14 cellular contexts compared by ENCODE assay signal in the genomic region with DNA sequence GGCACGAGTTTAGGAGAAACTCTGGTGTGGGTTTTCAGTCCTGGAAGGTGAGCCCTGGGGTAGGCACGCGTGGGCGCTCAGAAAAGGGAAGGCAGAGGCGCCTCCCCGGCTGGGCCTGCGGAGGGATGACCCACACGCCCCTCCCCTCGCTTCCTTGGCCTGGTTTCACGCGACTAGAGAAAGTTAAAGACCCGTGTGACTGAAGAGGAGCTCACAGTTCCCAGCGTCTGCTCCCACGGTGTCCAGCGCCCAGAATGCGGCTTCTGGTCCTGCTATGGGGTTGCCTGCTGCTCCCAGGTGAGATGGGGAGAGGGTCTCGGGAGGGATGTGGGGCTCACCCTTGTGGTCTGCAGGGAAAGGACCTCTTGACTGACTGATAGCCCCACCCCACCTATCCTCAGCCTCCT. TPM values are rescaled to one million over a fixed set of nuclear protein-coding genes. Genes with fewer than 3 reads are reported as not detected.
A peak's percentile ranks its signal among the peaks of the same experiment; 100 is the strongest.
DNase-seq lines count a peak whose midpoint lies in the region; ATAC-seq and TF ChIP-seq lines count a peak whose summit lies in the region.
"Had no signal": no experiment of that assay in that cellular context is flagged by ENCODE, and none has a peak within 500 bp of the region (broad histone marks: within the 10 kb centered on the region; RNA-seq: fewer than 3 reads in every experiment).

Gene CD300LG, plus strand, starts transcription at position 214 of the 407 bp plus-strand sequence. Its CDS starts 41 bp downstream, at position 255.

- TF ChIP-seq EP300 in upper lobe of left lung (IDR thresholded peaks at IDR 0.05): no peak

- intact Hi-C loops in vagina (cut with DNase I): loop anchor here (10.0 kb wide), 1 partner anchor 62 kb away; the partner anchor contains the start of gene CFAP97D1

- no peak for ATAC-seq in lung (ENCODE audit: insufficient read depth, low FRiP score)
- ATAC-seq in upper lobe of left lung (ENCODE audit: low FRiP score in 2 of 2): peak in 1 of 2 donors; percentile 44

- H3K9me3 ChIP-seq in fibroblast of lung (ENCODE audit: control insufficient read depth, insufficient read depth, low read depth, low read length): no peaks in the 10 kb centered on the region
- no peaks in the 10 kb centered on the region for H3K9me3 ChIP-seq in lung (ENCODE audit: control insufficient read depth in 2 of 2, insufficient read depth in 1 of 2, low read length in 1 of 2)
- H3K9me3 ChIP-seq in upper lobe of left lung: no peaks in the 10 kb centered on the region
- no peaks in the 10 kb centered on the region for H3K9me3 ChIP-seq in vagina
- H3K9me3 ChIP-seq: tibial artery had no signal

- H3K4me3 ChIP-seq in fibroblast of lung (replicated peaks in 1 of 4; ENCODE audit: control extremely low read depth in 1 of 4, insufficient read depth in 1 of 4, low read depth in 3 of 4, low read length in 4 of 4) (no peak within 1 kb of the TSS), lung (no peak within 1 kb of the TSS), upper lobe of left lung (peak within 1 kb of the TSS in 3 of 4 donors; percentile 24 to 37 (median 36)), vagina (peak within 1 kb of the TSS in 1 of 2 donors; percentile 5)
- H3K4me3 ChIP-seq: tibial artery had no signal

- H3K4me2 ChIP-seq in fibroblast of lung (ENCODE audit: extremely low read depth, insufficient read depth, low read length): no peak within 1 kb of the TSS

- H3K9ac ChIP-seq in fibroblast of lung (ENCODE audit: insufficient read depth, low read length): no peak within 1 kb of the TSS

- peak within 1 kb of the TSS; percentile 68 for H2AFZ ChIP-seq in fibroblast of lung (ENCODE audit: low read length)

- H3K27ac ChIP-seq in fibroblast of lung (ENCODE audit: insufficient read depth, low read length) (no peak within 1 kb of the TSS), lung (ENCODE audit: low read depth in 1 of 2, low read length in 1 of 2) (peak within 1 kb of the TSS; percentile 56 to 74), upper lobe of left lung (peak within 1 kb of the TSS; percentile 16 to 77 (median 46)), vagina (no peak within 1 kb of the TSS)

- H4K20me1 ChIP-seq in fibroblast of lung (ENCODE audit: control insufficient read depth, extremely low read depth, insufficient read depth, low read length): no peaks in the 10 kb centered on the region

- WGBS in lung, 2 donors: 25 to 28% methylated on average over 17 of the region's 17 CpGs
- 24 to 35% methylated on average over 16 to 17 of the region's 17 CpGs for WGBS in upper lobe of left lung, 2 donors

- H3K27me3 ChIP-seq in fibroblast of lung (ENCODE audit: control insufficient read depth, insufficient read depth, low read length) (peaks cover 3% of the 10 kb centered on the region), lung (ENCODE audit: control insufficient read depth, insufficient read depth) (no peaks in the 10 kb centered on the region), upper lobe of left lung (no peaks in the 10 kb centered on the region), vagina (no peaks in the 10 kb centered on the region)
- H3K27me3 ChIP-seq: tibial artery had no signal

- H3K4me1 ChIP-seq in fibroblast of lung (ENCODE audit: control insufficient read depth, extremely low read depth, insufficient read depth, low read length) (no peaks in the 10 kb centered on the region), lung (ENCODE audit: control insufficient read depth in 2 of 2, insufficient read depth in 2 of 2, low read length in 2 of 2) (no peaks in the 10 kb centered on the region), upper lobe of left lung (peaks cover 0 to 12% (median 10%) of the 10 kb centered on the region in 4 donors), vagina (no peaks in the 10 kb centered on the region)

- no peaks in the 10 kb centered on the region for H3K36me3 ChIP-seq in fibroblast of lung (ENCODE audit: control insufficient read depth, insufficient read depth, low read length)
- no peaks in the 10 kb centered on the region for H3K36me3 ChIP-seq in lung (ENCODE audit: control insufficient read depth in 2 of 2, insufficient read depth in 2 of 2, low read length in 2 of 2)
- H3K36me3 ChIP-seq in upper lobe of left lung: no peaks in the 10 kb centered on the region
- no peaks in the 10 kb centered on the region for H3K36me3 ChIP-seq in vagina
- H3K36me3 ChIP-seq: tibial artery had no signal

- H3K79me2 ChIP-seq in fibroblast of lung (ENCODE audit: control insufficient read depth, insufficient read depth, low read length): no peaks in the 10 kb centered on the region

- no peak for TF ChIP-seq POLR2A in upper lobe of left lung (IDR thresholded peaks at IDR 0.05)
- no peak for TF ChIP-seq POLR2A in vagina (IDR thresholded peaks at IDR 0.05)

- TF ChIP-seq CTCF in fibroblast of lung (conservative IDR thresholded peaks at IDR 0.05 in 1 of 2, IDR thresholded peaks at IDR 0.05 in 1 of 2; ENCODE audit: low read depth in 1 of 2, low read length in 2 of 2): no peak
- no peak for TF ChIP-seq CTCF in lung (IDR thresholded peaks at IDR 0.05; ENCODE audit: control extremely low read depth, extremely low read depth)
- no peak for TF ChIP-seq CTCF in upper lobe of left lung (IDR thresholded peaks at IDR 0.05)
- TF ChIP-seq CTCF in vagina (IDR thresholded peaks at IDR 0.05): no peak

- DNase-seq in DMS53 (lab: John Stamatoyannopoulos, UW) (peak; percentile 21), DMS53 treated with DMSO at 0.1 percent for 48 hours (lab: John Stamatoyannopoulos, UW; ENCODE audit: unreplicated experiment) (no peak), fibroblast of lung (ENCODE audit: low read depth in 2 of 2) (no peak), lung (ENCODE audit: low spot score) (no peak), upper lobe of left lung (peak in 1 of 2 donors; percentile 55), foreskin melanocyte (no peak), NCI-H128 (lab: John Stamatoyannopoulos, UW; ENCODE audit: unreplicated experiment) (no peak), vagina (ENCODE audit: extremely low spot score in 2 of 2) (no peak)

RNA-seq across cellular contexts. Expression of gene CD300LG, which starts in this region (rescaled TPM):
- total RNA-seq in fibroblast of lung (not detected in 2 replicates), lung (1 to 10 TPM; 1.1 to 6.8 TPM), upper lobe of left lung (10 to 100 TPM in 2 of 6 donors, 1 to 10 TPM in 3, under 1 TPM in 1; 0.71 to 65.9 (median 7.8) TPM), vagina (5.6 TPM)
- polyA plus RNA-seq in fibroblast of lung (not detected in 2 replicates), lung (1 to 10 TPM; 1.4 to 3.6 TPM)
- polyA plus RNA-seq in fibroblast of lung (2012): not detected in 2 replicates
- polyA minus RNA-seq in fibroblast of lung (ENCODE audit: low replicate concordance): not detected in 2 replicates
- total RNA-seq: A172; activated CD8-positive, alpha-beta memory T cell treated with anti-CD3 and anti-CD28 coated beads, Interleukin-2, amount 10 ng/mL, durations not matched to agents 7 days and 5 days; kidney epithelial cell; natural killer cell treated with Interleukin-12 subunit alpha and Interleukin-12 subunit beta and Interleukin-15 and Interleukin-18, amount 100 ng/mL, for 72 hours; NCI-H460 had no signal

Comparison
In these comparisons a context has a peak if more than half of its experiments do, and no peak if none do; other contexts are left out.
1. H3K27ac ChIP-seq: peak in lung (2 of 2) and upper lobe of left lung (4 of 4); none in fibroblast of lung (single experiment) and vagina (single experiment).
2. H3K4me3 ChIP-seq: peak in upper lobe of left lung (3 of 4); none in fibroblast of lung (0 of 4) and lung (single experiment).